In genomic region chr9:86801246-86801645, GRCh38 we compare ENCODE assay signal across 1 cellular context.
TF ChIP-seq lines count a peak whose summit lies in the region.

No MANE protein-coding gene starts in this region.

TF ChIP-seq in GM23338, 12 proteins besides CTCF, POLR2A, EP300 and RAD21 (continued from another document):
- TF ChIP-seq ZNF462 (CRISPR knock-in tag; IDR thresholded peaks at IDR 0.05) (no peak), NANOG (IDR thresholded peaks at IDR 0.05; ENCODE audit: borderline replicate concordance) (peak; percentile 37; the same call in 1 of the 2 replicates), ZNF114 (CRISPR knock-in tag; IDR thresholded peaks at IDR 0.05) (no peak)
